Comparison of ENCODE assay signal across 25 cellular contexts in genomic region chr9:114185570-114185969, GRCh38.
"Had no signal": no experiment of that assay in that cellular context is flagged by ENCODE, and none has a peak within 500 bp of the region (broad histone marks: within the 10 kb centered on the region; RNA-seq: fewer than 3 reads in every experiment).

No MANE protein-coding gene starts in this region.

- H3K4me2 ChIP-seq: SK-N-SH had no signal

- H3K36me3 ChIP-seq: breast epithelium, Peyer's patch had no signal

- H3K4me1 ChIP-seq: breast epithelium had no signal

- H3K27me3 ChIP-seq: breast epithelium, Peyer's patch, SJCRH30 had no signal

- H3K27ac ChIP-seq: breast epithelium, Peyer's patch, RWPE1, SJCRH30, WERI-Rb-1 had no signal

- ATAC-seq: activated CD4-positive, alpha-beta T cell treated with anti-CD3 and anti-CD28 coated beads for 36 hours; activated T-helper 17 cell treated with anti-CD3 and anti-CD28 coated beads, Interleukin-2, amount 50 U/mL, for 72 hours had no signal

- H3K4me3 ChIP-seq: breast epithelium, Peyer's patch, SJCRH30 had no signal

- DNase-seq: activated CD4-positive, alpha-beta memory T cell treated with anti-CD3 and anti-CD28 coated beads, Interleukin-2, amount 10 ng/mL, durations not matched to agents 7 days and 5 days; activated CD4-positive, alpha-beta T cell treated with anti-CD3 and anti-CD28 coated beads for 36 hours; activated CD4-positive, alpha-beta T cell treated with anti-CD3 and anti-CD28 coated beads, Interleukin-2, amount 50 U/mL, for 1 hour; activated gamma-delta T cell; activated naive CD4-positive, alpha-beta T cell treated with anti-CD3 and anti-CD28 coated beads, Interleukin-2, amount 10 ng/mL, durations not matched to agents 7 days and 5 days; activated naive CD8-positive, alpha-beta T cell treated with anti-CD3 and anti-CD28 coated beads, Interleukin-2, amount 10 ng/mL, durations not matched to agents 7 days and 5 days; activated T-cell treated with anti-CD3 and anti-CD28 coated beads for 4 hours; activated T-cell treated with anti-CD3 and anti-CD28 coated beads, Interleukin-2, amount 50 U/mL, for 48 hours; caudate nucleus; Kasumi-1; KBM-7; NCI-H1092; NCI-H1417; NCI-H1694 treated with DMSO at 0.1 percent for 48 hours; NCI-H2081; NCI-H510A; NCI-H526 treated with DMSO at 0.1 percent for 48 hours; Peyer's patch; SJCRH30; SK-N-SH; T-helper 1 cell; WERI-Rb-1 had no signal

- H3K9ac ChIP-seq: SK-N-SH had no signal
